31 cellular contexts compared by ENCODE assay signal in genomic region chr3:196013587-196014487, GRCh38.
"Had no signal": no experiment of that assay in that cellular context is flagged by ENCODE, and none has a peak within 500 bp of the region (broad histone marks: within the 10 kb centered on the region; RNA-seq: fewer than 3 reads in every experiment).

No MANE protein-coding gene starts in this region.

- H3K9me3 Mint-ChIP-seq: activated B cell treated with CpG ODN at 0.5 μM for 24 hours; activated T-helper 17 cell treated with anti-CD3 and anti-CD28 coated beads, Interleukin-2, amount 50 U/mL, for 72 hours; central memory CD8-positive, alpha-beta T cell; effector memory CD8-positive, alpha-beta T cell had no signal

- H3K36me3 ChIP-seq: brain microvascular endothelial cell, esophagus muscularis mucosa, gastrocnemius medialis, WERI-Rb-1 had no signal

- H3K4me3 ChIP-seq: esophagus muscularis mucosa, gastrocnemius medialis had no signal

- H3K4me3 Mint-ChIP-seq: activated B cell treated with CpG ODN at 0.5 μM for 24 hours; activated CD8-positive, alpha-beta T cell treated with anti-CD3 and anti-CD28 coated beads for 36 hours; activated naive CD8-positive, alpha-beta T cell; activated T-cell treated with anti-CD3 and anti-CD28 coated beads, Interleukin-2, amount 50 U/mL, for 4 hours; activated T-helper 17 cell treated with anti-CD3 and anti-CD28 coated beads, Interleukin-2, amount 50 U/mL, for 72 hours; central memory CD8-positive, alpha-beta T cell; effector memory CD8-positive, alpha-beta T cell; T-helper 17 cell; T-helper 2 cell treated with Interferon-gamma antibody and Interleukin-4, amounts not matched to agents 5 μg/mL and 100 μg/mL, for 36 hours had no signal

- H3K27me3 Mint-ChIP-seq: T-helper 17 cell had no signal

- DNase-seq: activated B cell treated with CpG ODN at 0.5 μM for 24 hours; activated CD4-positive, alpha-beta T cell treated with anti-CD3 and anti-CD28 coated beads for 48 hours; activated CD4-positive, alpha-beta T cell treated with anti-CD3 and anti-CD28 coated beads, Interleukin-2, amount 50 U/mL, for 1 hour; activated CD4-positive, alpha-beta T cell treated with anti-CD3 and anti-CD28 coated beads, Interleukin-2, amount 50 U/mL, for 48 hours; activated CD8-positive, alpha-beta memory T cell treated with anti-CD3 and anti-CD28 coated beads for 24 hours; activated CD8-positive, alpha-beta T cell treated with anti-CD3 and anti-CD28 coated beads for 36 hours; activated effector memory CD4-positive, alpha-beta T cell treated with Interleukin-2 at 50 U/mL for 16 hours; activated gamma-delta T cell treated with Interleukin-2 at 50 U/mL for 16 hours; activated naive CD4-positive, alpha-beta T cell treated with anti-CD3 and anti-CD28 coated beads, Interleukin-2, amount 50 U/mL, for 16 hours; activated naive CD4-positive, alpha-beta T cell treated with Interleukin-2 at 50 U/mL for 16 hours; activated T-cell treated with anti-CD3 and anti-CD28 coated beads, Interleukin-2, amount 50 U/mL, for 4 hours; amniotic stem cell; anterior cingulate cortex; brain microvascular endothelial cell; cortex of kidney; dermis blood vessel endothelial cell; effector CD4-positive, alpha-beta T cell; effector memory CD8-positive, alpha-beta T cell; erythroblast; foreskin keratinocyte; gastrocnemius medialis; T-helper 1 cell; T-helper 17 cell; T1000; WERI-Rb-1 had no signal

- ATAC-seq: activated CD4-positive, CD25-positive, alpha-beta regulatory T cell treated with anti-CD3 and anti-CD28 coated beads, Interleukin-2, amount 50 U/mL, for 24 hours; activated CD8-positive, alpha-beta T cell treated with anti-CD3 and anti-CD28 coated beads for 36 hours; activated T-cell treated with anti-CD3 and anti-CD28 coated beads, Interleukin-2, amount 50 U/mL, for 4 hours; activated T-helper 17 cell treated with anti-CD3 and anti-CD28 coated beads, Interleukin-2, amount 50 U/mL, for 72 hours; effector memory CD8-positive, alpha-beta T cell; foreskin keratinocyte; gastrocnemius medialis; T-helper 17 cell had no signal

- H3K27ac Mint-ChIP-seq: activated B cell treated with CpG ODN at 0.5 μM for 24 hours; activated CD8-positive, alpha-beta T cell treated with anti-CD3 and anti-CD28 coated beads for 36 hours; activated naive CD8-positive, alpha-beta T cell; activated T-helper 17 cell treated with anti-CD3 and anti-CD28 coated beads, Interleukin-2, amount 50 U/mL, for 72 hours; effector memory CD8-positive, alpha-beta T cell; T-helper 17 cell; T-helper 2 cell treated with Interferon-gamma antibody and Interleukin-4, amounts not matched to agents 5 μg/mL and 100 μg/mL, for 36 hours had no signal

- H3K27ac ChIP-seq: brain microvascular endothelial cell, esophagus muscularis mucosa, foreskin keratinocyte, gastrocnemius medialis, WERI-Rb-1 had no signal

- H3K9me3 ChIP-seq: esophagus muscularis mucosa, gastrocnemius medialis had no signal

- H3K4me1 Mint-ChIP-seq: activated B cell treated with CpG ODN at 0.5 μM for 24 hours; activated T-helper 17 cell treated with anti-CD3 and anti-CD28 coated beads, Interleukin-2, amount 50 U/mL, for 72 hours; central memory CD8-positive, alpha-beta T cell had no signal

- H3K4me1 ChIP-seq: foreskin keratinocyte had no signal
